28 cellular contexts compared by ENCODE assay signal in the genomic region with DNA sequence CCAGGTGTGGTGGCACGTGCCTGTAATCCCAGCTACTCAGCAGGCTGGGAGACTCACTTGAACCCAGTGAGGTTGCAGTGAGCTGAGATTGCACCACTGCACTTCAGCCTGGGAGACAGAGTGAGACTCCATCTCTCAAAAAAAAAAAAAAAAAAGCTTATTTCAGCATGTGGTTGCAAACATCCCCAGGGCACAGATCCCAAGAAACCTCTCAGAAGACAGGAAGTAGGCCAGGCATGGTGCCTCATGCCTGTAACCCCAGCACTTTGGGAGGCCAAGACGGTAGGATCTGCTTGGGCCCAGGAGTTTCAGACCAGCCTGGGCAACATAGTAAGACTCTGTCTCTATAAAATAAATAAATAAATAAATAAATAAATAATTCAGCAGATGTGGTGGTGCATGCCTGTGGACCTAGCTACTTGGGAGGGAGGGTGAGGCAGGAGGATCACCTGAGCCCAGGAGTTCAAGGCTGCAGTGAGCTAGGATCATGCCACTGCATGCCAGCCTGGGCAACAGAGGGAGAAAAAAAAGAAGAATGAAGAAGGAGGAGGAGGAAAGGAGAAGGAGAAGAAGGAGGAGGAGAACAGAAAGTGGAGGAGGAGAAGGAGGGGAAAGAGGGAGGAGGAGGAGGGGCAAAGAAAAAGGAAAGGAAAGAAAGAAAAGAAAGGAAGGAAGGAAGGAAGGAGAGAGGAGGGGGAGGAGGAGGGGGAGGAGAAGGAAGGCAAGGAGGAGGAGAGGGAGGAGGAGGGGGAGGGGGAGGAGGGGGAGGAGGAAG. TPM values are rescaled to one million over a fixed set of nuclear protein-coding genes. Genes with fewer than 3 reads are reported as not detected.
A peak's percentile ranks its signal among the peaks of the same experiment; 100 is the strongest.
DNase-seq lines count a peak whose midpoint lies in the region; ATAC-seq, FAIRE-seq and TF ChIP-seq lines count a peak whose summit lies in the region.
"Had no signal": no experiment of that assay in that cellular context is flagged by ENCODE, and none has a peak within 500 bp of the region (broad histone marks: within the 10 kb centered on the region; RNA-seq: fewer than 3 reads in every experiment).

No MANE protein-coding gene starts in this region.

- intact Hi-C loops in K562 (cut with micrococcal nuclease) = no loop called here
- intact Hi-C loops in Caco-2 (cut with micrococcal nuclease; ENCODE audit: unreplicated experiment) = no loop called here

- no peak overlapping the region for H3K4me3 Mint-ChIP-seq in Caco-2 (ENCODE audit: unreplicated experiment)
- H3K4me3 Mint-ChIP-seq: stimulated activated effector memory CD8-positive, alpha-beta T cell treated with anti-CD3 and anti-CD28 coated beads, Interleukin-12 subunit alpha, Interleukin-12 subunit beta, amount 100 ng/mL, for 72 hours; T-cell had no signal

- no peaks in the 10 kb centered on the region for H4K20me1 ChIP-seq in K562 (replicated peaks; ENCODE audit: control insufficient read depth, insufficient read depth, low read length)

- H3K27ac Mint-ChIP-seq in Caco-2 (ENCODE audit: unreplicated experiment) = no peak overlapping the region
- H3K27ac Mint-ChIP-seq: stimulated activated effector memory CD8-positive, alpha-beta T cell treated with anti-CD3 and anti-CD28 coated beads, Interleukin-12 subunit alpha, Interleukin-12 subunit beta, amount 100 ng/mL, for 72 hours; T-cell had no signal

- no peak overlapping the region for H3K9ac ChIP-seq in K562 (ENCODE audit: insufficient read depth in 1 of 2, low read depth in 2 of 2, low read length in 2 of 2)

- H2AFZ ChIP-seq in K562 (ENCODE audit: low read depth, low read length) = no peak overlapping the region

- no peaks in the 10 kb centered on the region for H3K27me3 Mint-ChIP-seq in Caco-2 (ENCODE audit: insufficient read depth, unreplicated experiment)

- no peak for TF ChIP-seq POLR2A in K562 (conservative IDR thresholded peaks at IDR 0.05)

- FAIRE-seq in K562 (lab: Jason Lieb, UNC) = no peak
- FAIRE-seq: TTC549, urothelium cell line had no signal

- H3K4me2 ChIP-seq in K562 (ENCODE audit: insufficient read depth, low read length) = no peak overlapping the region

- no peak for ATAC-seq in K562
- ATAC-seq: psoas muscle; stimulated activated effector memory CD8-positive, alpha-beta T cell treated with anti-CD3 and anti-CD28 coated beads, Interleukin-12 subunit alpha, Interleukin-12 subunit beta, amount 100 ng/mL, for 72 hours; T-cell had no signal

- DNase-seq in ELR (ENCODE audit: low read depth) (peak; percentile 69), MG63 (peak; percentile 50), K562 (ENCODE audit: extremely low read depth in 1 of 4, low spot score in 3 of 4) (no peak), islet precursor cell (peak; percentile 50), NCI-H2227 (lab: John Stamatoyannopoulos, UW; ENCODE audit: unreplicated experiment) (no peak), Caco-2 (no peak)
- DNase-seq in activated CD8-positive, alpha-beta memory T cell treated with anti-CD3 and anti-CD28 coated beads for 24 hours = no peak
- DNase-seq: activated naive CD4-positive, alpha-beta T cell treated with anti-CD3 and anti-CD28 coated beads, Interleukin-2, amount 50 U/mL, for 16 hours; aorta; DMS79 treated with DMSO at 0.1 percent for 48 hours; kidney glomerular epithelial cell; MM.1S; NCI-H187 treated with DMSO at 0.1 percent for 48 hours; NCI-H2227 treated with DMSO at 0.1 percent for 48 hours; NCI-H774; psoas muscle; SHP77 treated with DMSO at 0.1 percent for 48 hours; stimulated activated CD4-positive, alpha-beta T cell treated with anti-CD3 and anti-CD28 coated beads, Interleukin-2, amount 100 ng/mL, for 24 hours; T-cell had no signal

- 47% methylated on average over 2 of the region's 2 CpGs for WGBS in K562 (ENCODE audit: insufficient coverage, low coverage, missing lambda C conversion rate)

- H3K9me3 ChIP-seq in MG63 (peaks cover 2% of the 10 kb centered on the region; the same call in 1 of the 2 replicates), K562 (replicated peaks; ENCODE audit: control insufficient read depth, insufficient read depth, low read depth, low read length) (no peaks in the 10 kb centered on the region), Caco-2 (no peaks in the 10 kb centered on the region)
- H3K9me3 ChIP-seq: psoas muscle, suprapubic skin had no signal

- H3K36me3 ChIP-seq in MG63 = no peaks in the 10 kb centered on the region
- H3K36me3 ChIP-seq in K562 (ENCODE audit: control insufficient read depth, insufficient read depth, low read length) = no peaks in the 10 kb centered on the region
- H3K36me3 ChIP-seq in Caco-2 (ENCODE audit: control insufficient read depth, insufficient read depth, low read length) = no peaks in the 10 kb centered on the region
- H3K36me3 ChIP-seq: suprapubic skin had no signal

- H3K27me3 ChIP-seq in MG63 = peaks cover 5% of the 10 kb centered on the region; the same call in 1 of the 2 replicates
- no peaks in the 10 kb centered on the region for H3K27me3 ChIP-seq in K562 (ENCODE audit: control insufficient read depth in 2 of 2, insufficient read depth in 2 of 2, low read length in 2 of 2)
- H3K27me3 ChIP-seq in Caco-2 (replicated peaks; ENCODE audit: control insufficient read depth, insufficient read depth, low read length) = no peaks in the 10 kb centered on the region

- H3K9me3 Mint-ChIP-seq in Caco-2 (ENCODE audit: unreplicated experiment) = no peaks in the 10 kb centered on the region
- H3K9me3 Mint-ChIP-seq: stimulated activated effector memory CD8-positive, alpha-beta T cell treated with anti-CD3 and anti-CD28 coated beads, Interleukin-12 subunit alpha, Interleukin-12 subunit beta, amount 100 ng/mL, for 72 hours; T-cell had no signal

- H3K9me1 ChIP-seq in K562 (ENCODE audit: control insufficient read depth, insufficient read depth, low read length) = no peaks in the 10 kb centered on the region

- H3K27ac ChIP-seq in K562 (ENCODE audit: extremely low read depth, low read depth, low read length) = no peak overlapping the region
- H3K27ac ChIP-seq: epithelial cell of prostate, psoas muscle, skin epidermis, suprapubic skin had no signal

- H3K4me3 ChIP-seq in MG63 (no peak overlapping the region), K562 (no peak overlapping the region), Caco-2 (ENCODE audit: low read depth, low read length) (no peak overlapping the region)
- H3K4me3 ChIP-seq: psoas muscle, skin epidermis, suprapubic skin had no signal

- TF ChIP-seq EP300 in K562 (IDR thresholded peaks at IDR 0.05; ENCODE audit: low read length) = no peak

- H3K4me1 ChIP-seq in K562 (replicated peaks in 1 of 2; ENCODE audit: control insufficient read depth in 2 of 2, insufficient read depth in 2 of 2, low read length in 2 of 2) = peaks cover 9 to 35% of the 10 kb centered on the region in 2 experiments
- H3K4me1 ChIP-seq in Caco-2 = peaks cover 9% of the 10 kb centered on the region; the same call in 1 of the 2 replicates
- H3K4me1 ChIP-seq: psoas muscle had no signal

- H3K4me1 Mint-ChIP-seq in Caco-2 (ENCODE audit: low read depth, unreplicated experiment) = no peaks in the 10 kb centered on the region
- H3K4me1 Mint-ChIP-seq: stimulated activated effector memory CD8-positive, alpha-beta T cell treated with anti-CD3 and anti-CD28 coated beads, Interleukin-12 subunit alpha, Interleukin-12 subunit beta, amount 100 ng/mL, for 72 hours had no signal

- TF ChIP-seq RAD21 in K562 (CRISPR knock-in tag; conservative IDR thresholded peaks at IDR 0.05 in 1 of 2, IDR thresholded peaks at IDR 0.05 in 1 of 2) = no peak

- no peak for TF ChIP-seq CTCF in K562 (IDR thresholded peaks at IDR 0.05 in 2 of 3, conservative IDR thresholded peaks at IDR 0.05 in 1 of 3; ENCODE audit: insufficient read depth in 2 of 3, low read depth in 1 of 3, low read length in 3 of 3)
- TF ChIP-seq CTCF in Caco-2 (IDR thresholded peaks at IDR 0.05; ENCODE audit: insufficient read depth in 1 of 2, low read depth in 1 of 2, low read length in 1 of 2, severe bottlenecking in 1 of 2, unreplicated experiment in 1 of 2) = no peak

- CTCF ChIA-PET in K562 (lab: Yijun Ruan, JAX; ENCODE audit: low intra/inter-chr PET ratio) = no interaction called here
- CTCF ChIA-PET in Caco-2 (lab: Charles Lee) = interaction anchor here (1.3 kb wide), 1 partner anchor 15 kb away, joined by 8 read pairs; no protein-coding TSS in a partner anchor

- peaks cover 4% of the 10 kb centered on the region; the same call in 2 of the 3 replicates for H3K79me2 ChIP-seq in K562 (ENCODE audit: control insufficient read depth, insufficient read depth, low read length)

- no peaks in the 10 kb centered on the region for H3K36me3 Mint-ChIP-seq in Caco-2 (ENCODE audit: insufficient read depth, unreplicated experiment)
- H3K36me3 Mint-ChIP-seq: stimulated activated effector memory CD8-positive, alpha-beta T cell treated with anti-CD3 and anti-CD28 coated beads, Interleukin-12 subunit alpha, Interleukin-12 subunit beta, amount 100 ng/mL, for 72 hours; T-cell had no signal

- POLR2A ChIA-PET in K562 (lab: Yijun Ruan, JAX) (interaction anchor here (1.4 kb wide), 1 partner anchor 39 kb away, joined by 8 read pairs; no protein-coding TSS in a partner anchor), Caco-2 (lab: Charles Lee) (no interaction called here)

- no TSS peak for BruUV-seq in K562 (replicated peaks; lab: Mats Ljungman, UMichigan)
- no TSS peak for BruUV-seq in Caco-2 (replicated peaks; lab: Mats Ljungman, UMichigan)

- in situ Hi-C loops in K562 (cut with MboI) = no loop called here

RNA-seq across cellular contexts. Expression of a gene that starts 4.3 kb away (rescaled TPM):
- 11.9 and 20.1 TPM in 2 replicates for total RNA-seq in MG63 (2014; rRNA removed; shearing (Covaris generic); ENCODE audit: low replicate concordance)
- total RNA-seq in K562 (2011; cell fraction: chromatin; rRNA removed; ENCODE audit: low replicate concordance) = 12.2 and 21.7 TPM in 2 replicates
- total RNA-seq in K562 (2011; cell fraction: nucleolus; rRNA removed) = 17.6 and 21.2 TPM in 2 replicates
- total RNA-seq in K562 (2011; cell fraction: nucleoplasm; rRNA removed) = 11.2 and 13.3 TPM in 2 replicates
- total RNA-seq in K562 (2014; rRNA removed) (4.8 TPM in 2 replicates), K562 (2014; rRNA removed; fragmentation: Illumina TruSeq; extraction: Trizol) (1.4 and 3.2 TPM in 2 replicates), K562 (2015; rRNA removed; fragmentation: Illumina TruSeq; extraction: Trizol) (2.6 and 3.1 TPM in 2 replicates), K562 (2021) (5.7 and 7.1 TPM in 2 replicates), Caco-2 (2022) (6.5 and 6.7 TPM in 2 replicates)
- polyA plus RNA-seq in K562 (2011; rRNA removed) (5.3 and 6.2 TPM in 2 replicates), K562 (2014; fragmentation: Illumina TruSeq; extraction: Trizol) (3.5 and 4.9 TPM in 2 replicates), K562 (2014; fragmentation: Nextera tagmentation; extraction: Ambion mirVana) (under 1 TPM in 1 of 2 experiments, not detected in 1; 0.08 TPM), K562 (2014; rRNA removed) (1.7 and 3.5 TPM in 2 replicates)
- 4.5 and 8.1 TPM in 2 replicates for polyA plus RNA-seq in K562 (2011; cell fraction: cytosol; rRNA removed)
- polyA plus RNA-seq in K562 (2011; cell fraction: nucleus; rRNA removed) = 4.7 and 5.5 TPM in 2 replicates
- 3.0 and 3.6 TPM in 2 replicates for polyA plus RNA-seq in K562 (2012)
- 4.9 and 6.5 TPM in 2 replicates for polyA minus RNA-seq in K562 (2011; rRNA and poly(A)+ RNA removed)
- 5.1 and 6.6 TPM in 2 replicates for polyA minus RNA-seq in K562 (2011; cell fraction: cytosol; rRNA and poly(A)+ RNA removed)
- polyA minus RNA-seq in K562 (2011; cell fraction: nucleus; rRNA and poly(A)+ RNA removed) = 2.3 and 3.1 TPM in 2 replicates
- total RNA-seq: activated CD8-positive, alpha-beta memory T cell treated with anti-CD3 and anti-CD28 coated beads for 36 hours had no signal
- polyA plus RNA-seq: aorta had no signal

RNA-seq across cellular contexts. Expression of a gene that starts 9.8 kb away (rescaled TPM):
- not detected in 2 replicates for total RNA-seq in MG63 (2014; rRNA removed; shearing (Covaris generic); ENCODE audit: low replicate concordance)
- total RNA-seq in K562 (2011; cell fraction: chromatin; rRNA removed; ENCODE audit: low replicate concordance) = 0.14 and 0.35 TPM in 2 replicates
- 0.17 and 0.26 TPM in 2 replicates for total RNA-seq in K562 (2011; cell fraction: nucleolus; rRNA removed)
- 0.22 and 0.53 TPM in 2 replicates for total RNA-seq in K562 (2011; cell fraction: nucleoplasm; rRNA removed)
- 0.05 TPM in 1 of 2 replicates, not detected in the other for total RNA-seq in K562 (2014; rRNA removed)
- total RNA-seq in K562 (2014; rRNA removed; fragmentation: Illumina TruSeq; extraction: Trizol) = not detected in 2 replicates
- total RNA-seq in K562 (2015; rRNA removed; fragmentation: Illumina TruSeq; extraction: Trizol) = 0.04 TPM in 1 of 2 replicates, not detected in the other
- 0.29 and 0.42 TPM in 2 replicates for total RNA-seq in K562 (2021)
- 0.07 TPM in 1 of 2 replicates, not detected in the other for polyA plus RNA-seq in K562 (2011; rRNA removed)
- 0.09 and 0.13 TPM in 2 replicates for polyA plus RNA-seq in K562 (2011; cell fraction: cytosol; rRNA removed)
- 0.25 and 0.30 TPM in 2 replicates for polyA plus RNA-seq in K562 (2011; cell fraction: nucleus; rRNA removed)
- 0.16 and 0.22 TPM in 2 replicates for polyA plus RNA-seq in K562 (2012)
- polyA plus RNA-seq in K562 (2014; fragmentation: Illumina TruSeq; extraction: Trizol) = 0.06 and 0.14 TPM in 2 replicates
- polyA plus RNA-seq in K562 (2014; fragmentation: Nextera tagmentation; extraction: Ambion mirVana) = not detected
- not detected in 2 replicates for polyA plus RNA-seq in K562 (2014; rRNA removed)
- 0.06 TPM in 1 of 2 replicates, not detected in the other for polyA minus RNA-seq in K562 (2011; rRNA and poly(A)+ RNA removed)
- 0.29 and 0.82 TPM in 2 replicates for polyA minus RNA-seq in K562 (2011; cell fraction: cytosol; rRNA and poly(A)+ RNA removed)
- 0.11 and 0.13 TPM in 2 replicates for polyA minus RNA-seq in K562 (2011; cell fraction: nucleus; rRNA and poly(A)+ RNA removed)
- total RNA-seq in Caco-2 (2022) = 3.7 and 4.4 TPM in 2 replicates
- total RNA-seq: glomerular endothelial cell, lung microvascular endothelial cell, psoas muscle had no signal
- polyA plus RNA-seq: psoas muscle had no signal

RNA-seq across cellular contexts. Expression of a gene that starts 19.7 kb away (rescaled TPM):
- 21.2 and 38.6 TPM in 2 replicates for total RNA-seq in MG63 (2014; rRNA removed; shearing (Covaris generic); ENCODE audit: low replicate concordance)
- total RNA-seq in K562 (2011; cell fraction: chromatin; rRNA removed; ENCODE audit: low replicate concordance) = 34.2 and 92.8 TPM in 2 replicates
- 57.2 and 57.4 TPM in 2 replicates for total RNA-seq in K562 (2011; cell fraction: nucleolus; rRNA removed)
- total RNA-seq in K562 (2011; cell fraction: nucleoplasm; rRNA removed) = 41.1 and 52.7 TPM in 2 replicates
- total RNA-seq in K562 (2014; rRNA removed) (19.4 and 23.9 TPM in 2 replicates), K562 (2014; rRNA removed; fragmentation: Illumina TruSeq; extraction: Trizol) (3.1 and 4.1 TPM in 2 replicates), K562 (2015; rRNA removed; fragmentation: Illumina TruSeq; extraction: Trizol) (11.3 and 12.3 TPM in 2 replicates), K562 (2021) (43.8 and 45.8 TPM in 2 replicates), Caco-2 (2022) (37.4 and 42.6 TPM in 2 replicates)
- polyA plus RNA-seq in K562 (2011; rRNA removed) (14.9 and 15.7 TPM in 2 replicates), K562 (2014; fragmentation: Illumina TruSeq; extraction: Trizol) (14.1 and 27.3 TPM in 2 replicates), K562 (2014; fragmentation: Nextera tagmentation; extraction: Ambion mirVana) (under 1 TPM; 0.51 to 0.99 TPM), K562 (2014; rRNA removed) (37.6 and 40.1 TPM in 2 replicates)
- polyA plus RNA-seq in K562 (2011; cell fraction: cytosol; rRNA removed) = 16.0 and 27.0 TPM in 2 replicates
- polyA plus RNA-seq in K562 (2011; cell fraction: nucleus; rRNA removed) = 39.0 and 61.8 TPM in 2 replicates
- polyA plus RNA-seq in K562 (2012) = 29.3 and 31.2 TPM in 2 replicates
- 4.7 and 7.6 TPM in 2 replicates for polyA minus RNA-seq in K562 (2011; rRNA and poly(A)+ RNA removed)
- 17.0 and 17.8 TPM in 2 replicates for polyA minus RNA-seq in K562 (2011; cell fraction: cytosol; rRNA and poly(A)+ RNA removed)
- polyA minus RNA-seq in K562 (2011; cell fraction: nucleus; rRNA and poly(A)+ RNA removed) = 14.3 and 15.6 TPM in 2 replicates

RNA-seq across cellular contexts. Expression of a gene that starts 30.6 kb away (rescaled TPM):
- 0.46 TPM in 1 of 2 replicates, not detected in the other for total RNA-seq in MG63 (2014; rRNA removed; shearing (Covaris generic); ENCODE audit: low replicate concordance)
- total RNA-seq in K562 (2011; cell fraction: chromatin; rRNA removed; ENCODE audit: low replicate concordance) = 0.69 TPM in 1 of 2 replicates, not detected in the other
- total RNA-seq in K562 (2011; cell fraction: nucleolus; rRNA removed) = 0.33 TPM in 1 of 2 replicates, not detected in the other
- total RNA-seq in K562 (2011; cell fraction: nucleoplasm; rRNA removed) = not detected in 2 replicates
- total RNA-seq in K562 (2014; rRNA removed) (not detected in 2 replicates), K562 (2014; rRNA removed; fragmentation: Illumina TruSeq; extraction: Trizol) (not detected in 2 replicates), K562 (2015; rRNA removed; fragmentation: Illumina TruSeq; extraction: Trizol) (not detected in 2 replicates), K562 (2021) (0.18 TPM in 1 of 2 replicates, not detected in the other), Caco-2 (2022) (9.8 and 10.8 TPM in 2 replicates)
- polyA plus RNA-seq in K562 (2011; rRNA removed) (0.08 TPM in 1 of 2 replicates, not detected in the other), K562 (2014; fragmentation: Illumina TruSeq; extraction: Trizol) (not detected in 2 replicates), K562 (2014; fragmentation: Nextera tagmentation; extraction: Ambion mirVana) (not detected), K562 (2014; rRNA removed) (not detected in 2 replicates)
- 0.09 TPM in 2 replicates for polyA plus RNA-seq in K562 (2011; cell fraction: cytosol; rRNA removed)
- polyA plus RNA-seq in K562 (2011; cell fraction: nucleus; rRNA removed) = 0.15 and 0.58 TPM in 2 replicates
- 0.26 and 0.28 TPM in 2 replicates for polyA plus RNA-seq in K562 (2012)
- not detected in 2 replicates for polyA minus RNA-seq in K562 (2011; rRNA and poly(A)+ RNA removed)
- not detected in 2 replicates for polyA minus RNA-seq in K562 (2011; cell fraction: cytosol; rRNA and poly(A)+ RNA removed)
- not detected in 2 replicates for polyA minus RNA-seq in K562 (2011; cell fraction: nucleus; rRNA and poly(A)+ RNA removed)
- total RNA-seq: lung microvascular endothelial cell, suprapubic skin had no signal

RNA-seq across cellular contexts. Expression of a gene that starts 36.2 kb away (rescaled TPM):
- 39.9 and 45.1 TPM in 2 replicates for total RNA-seq in MG63 (2014; rRNA removed; shearing (Covaris generic); ENCODE audit: low replicate concordance)
- total RNA-seq in K562 (2011; cell fraction: chromatin; rRNA removed; ENCODE audit: low replicate concordance) = 4.4 and 13.6 TPM in 2 replicates
- total RNA-seq in K562 (2011; cell fraction: nucleolus; rRNA removed) = 10.9 and 14.3 TPM in 2 replicates
- 9.5 and 10.0 TPM in 2 replicates for total RNA-seq in K562 (2011; cell fraction: nucleoplasm; rRNA removed)
- total RNA-seq in K562 (2014; rRNA removed) = 30.3 and 42.7 TPM in 2 replicates
- 4.1 and 4.2 TPM in 2 replicates for total RNA-seq in K562 (2014; rRNA removed; fragmentation: Illumina TruSeq; extraction: Trizol)
- 15.3 and 15.9 TPM in 2 replicates for total RNA-seq in K562 (2015; rRNA removed; fragmentation: Illumina TruSeq; extraction: Trizol)
- 37.1 and 45.1 TPM in 2 replicates for total RNA-seq in K562 (2021)
- polyA plus RNA-seq in K562 (2011; rRNA removed) = 10.9 and 20.1 TPM in 2 replicates
- polyA plus RNA-seq in K562 (2011; cell fraction: cytosol; rRNA removed) = 18.7 and 40.5 TPM in 2 replicates
- polyA plus RNA-seq in K562 (2011; cell fraction: nucleus; rRNA removed) = 18.7 and 32.8 TPM in 2 replicates
- 30.8 and 37.6 TPM in 2 replicates for polyA plus RNA-seq in K562 (2012)
- 18.2 and 39.9 TPM in 2 replicates for polyA plus RNA-seq in K562 (2014; fragmentation: Illumina TruSeq; extraction: Trizol)
- polyA plus RNA-seq in K562 (2014; fragmentation: Nextera tagmentation; extraction: Ambion mirVana) = 1 to 10 TPM in 1 of 2 experiments, under 1 TPM in 1; 0.59 to 1.4 TPM
- polyA plus RNA-seq in K562 (2014; rRNA removed) = 32.0 and 34.4 TPM in 2 replicates
- polyA minus RNA-seq in K562 (2011; rRNA and poly(A)+ RNA removed) = 4.3 and 4.8 TPM in 2 replicates
- 14.0 and 17.1 TPM in 2 replicates for polyA minus RNA-seq in K562 (2011; cell fraction: cytosol; rRNA and poly(A)+ RNA removed)
- polyA minus RNA-seq in K562 (2011; cell fraction: nucleus; rRNA and poly(A)+ RNA removed) = 9.7 and 13.1 TPM in 2 replicates
- 8.8 and 10.4 TPM in 2 replicates for total RNA-seq in Caco-2 (2022)

Comparison
In these comparisons a context has a peak if more than half of its experiments do, and no peak if none do; other contexts are left out.
1. DNase-seq: peak in ELR (single experiment), MG63 (single experiment) and islet precursor cell (single experiment); none in K562 (0 of 4), NCI-H2227 (single experiment), Caco-2 (0 of 2) and activated CD8-positive, alpha-beta memory T cell treated with anti-CD3 and anti-CD28 coated beads for 24 hours (single experiment).